In the genomic region with DNA sequence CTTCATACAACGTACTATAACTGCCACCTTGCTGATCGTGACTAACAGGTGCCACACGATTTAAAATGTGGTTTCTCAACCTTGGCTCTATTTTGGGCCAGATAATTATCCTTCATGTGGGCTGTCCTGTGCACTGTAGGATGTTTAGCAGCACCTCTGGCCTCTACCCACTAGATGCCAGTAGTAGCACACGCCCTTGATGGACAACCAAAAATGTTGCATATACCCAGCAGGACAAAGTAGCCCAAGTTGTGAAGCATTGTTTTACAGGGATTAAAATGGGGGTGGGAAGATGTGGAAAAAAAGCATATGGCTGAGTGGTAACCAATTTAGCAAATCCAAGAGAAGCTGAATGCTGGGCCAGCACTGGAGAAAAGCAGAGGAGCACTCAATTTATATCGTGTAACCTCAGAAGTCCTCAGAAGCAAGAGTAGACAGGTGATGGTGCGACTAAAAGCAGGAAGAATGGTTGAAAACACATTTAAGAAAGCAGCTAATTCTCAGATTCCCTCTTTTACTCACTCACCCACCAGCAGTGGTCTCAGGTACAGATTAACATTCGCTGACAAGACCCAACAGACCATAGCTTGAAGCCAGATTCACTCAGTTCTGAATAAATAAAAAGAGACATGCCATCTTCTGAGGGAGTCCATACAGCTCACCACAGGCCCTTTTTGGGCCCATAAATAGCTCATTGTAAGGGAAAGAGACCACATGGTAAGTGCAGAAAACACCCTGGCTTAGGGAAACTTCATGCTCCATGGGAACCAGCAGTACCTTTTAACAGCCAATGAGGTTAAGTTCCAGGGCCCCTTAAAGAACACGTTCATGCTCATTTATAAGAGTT, we compare ENCODE assay signal across 9 cellular contexts. TPM values are rescaled to one million over a fixed set of nuclear protein-coding genes. Genes with fewer than 3 reads are reported as not detected.
DNase-seq lines count a peak whose midpoint lies in the region; ATAC-seq, FAIRE-seq and TF ChIP-seq lines count a peak whose summit lies in the region.
"Had no signal": no experiment of that assay in that cellular context is flagged by ENCODE, and none has a peak within 500 bp of the region (broad histone marks: within the 10 kb centered on the region; RNA-seq: fewer than 3 reads in every experiment).

No MANE protein-coding gene starts in this region.

- WGBS in body of pancreas, 2 donors, result 63 to 65% methylated on average over 8 of the region's 8 CpGs

- H3K4me3 ChIP-seq in body of pancreas, result no peak overlapping the region

- no peak for TF ChIP-seq POLR2A in GM12892 (IDR thresholded peaks at IDR 0.05; ENCODE audit: low read depth, low read length)
- TF ChIP-seq POLR2A in body of pancreas (IDR thresholded peaks at IDR 0.05), result no peak

- ATAC-seq in HG03354 (IDR thresholded peaks at IDR 0.05; ENCODE audit: poor library complexity, severe bottlenecking, unreplicated experiment), result peak; percentile 76
- peak; percentile 64 for ATAC-seq in body of pancreas

- no peak overlapping the region for H3K27ac ChIP-seq in body of pancreas

- no peaks in the 10 kb centered on the region for H3K27me3 ChIP-seq in body of pancreas

- DNase-seq in A172 (ENCODE audit: low spot score), result peak; percentile 48
- no peak for DNase-seq in GM12892 (ENCODE audit: insufficient read length)
- peak in 4 of 5 experiments; percentile 12 to 76 (median 28) for DNase-seq in T-helper 2 cell
- peak; percentile 39 to 60 (median 40) for DNase-seq in body of pancreas
- peak; percentile 7 for DNase-seq in kidney glomerular epithelial cell (lab: John Stamatoyannopoulos, UW)
- DNase-seq in stimulated activated CD8-positive, alpha-beta memory T cell treated with anti-CD3 and anti-CD28 coated beads, Interleukin-7, amount 100 ng/mL, for 1 hour (ENCODE audit: low read depth in 2 of 2), result peak; percentile 5 to 20
- DNase-seq in NCI-H774 (lab: John Stamatoyannopoulos, UW), result no peak
- DNase-seq: naive B cell had no signal

- intact Hi-C loops in body of pancreas (cut with DNase I), result loop anchor here (10.0 kb wide), 2 partner anchors 170 to 330 kb away; no protein-coding TSS in a partner anchor

- TF ChIP-seq CTCF in body of pancreas (IDR thresholded peaks at IDR 0.05), result peak; percentile 33 to 88 (median 75)

- H3K4me1 ChIP-seq in body of pancreas, result no peaks in the 10 kb centered on the region

- no peaks in the 10 kb centered on the region for H3K9me3 ChIP-seq in body of pancreas

- no peaks in the 10 kb centered on the region for H3K36me3 ChIP-seq in body of pancreas (replicated peaks in 1 of 2; ENCODE audit: insufficient read depth in 1 of 2, low read depth in 2 of 2)

- peak; percentile 98 for FAIRE-seq in GM12892 (lab: Jason Lieb, UNC)

RNA-seq across cellular contexts. Expression of a gene that starts 50.6 kb away (rescaled TPM):
- 11.2 and 15.5 TPM in 2 replicates for total RNA-seq in A172 (2014; rRNA removed; shearing (Covaris generic))
- polyA plus RNA-seq in GM12892 (2012; ENCODE audit: missing spikeins), result 0.08 TPM
- total RNA-seq in body of pancreas, result 10 to 100 TPM; 11.9 TPM

Comparison
In these comparisons a context has a peak if more than half of its experiments do, and no peak if none do; other contexts are left out.
1. DNase-seq: peak in A172 (single experiment), T-helper 2 cell (4 of 5), body of pancreas (4 of 4), kidney glomerular epithelial cell (single experiment) and stimulated activated CD8-positive, alpha-beta memory T cell treated with anti-CD3 and anti-CD28 coated beads, Interleukin-7, amount 100 ng/mL, for 1 hour (2 of 2); none in GM12892 (single experiment) and NCI-H774 (single experiment).